ENCODE assay signal across 9 cellular contexts in genomic region chr1:185154912-185155513, GRCh38. TPM values are rescaled to one million over a fixed set of nuclear protein-coding genes. Genes with fewer than 3 reads are reported as not detected.
A peak's percentile ranks its signal among the peaks of the same experiment; 100 is the strongest.
DNase-seq lines count a peak whose midpoint lies in the region; ATAC-seq and TF ChIP-seq lines count a peak whose summit lies in the region.
"Had no signal": no experiment of that assay in that cellular context is flagged by ENCODE, and none has a peak within 500 bp of the region (broad histone marks: within the 10 kb centered on the region; RNA-seq: fewer than 3 reads in every experiment).

No MANE protein-coding gene starts in this region.

- peaks cover 31% of the 10 kb centered on the region for H3K36me3 Mint-ChIP-seq in activated T-cell treated with anti-CD3 and anti-CD28 coated beads, Interleukin-2, amount 50 U/mL, for 24 hours (ENCODE audit: low read depth)
- peaks cover 36% of the 10 kb centered on the region for H3K36me3 Mint-ChIP-seq in activated B cell treated with CpG ODN at 0.5 μM for 24 hours (ENCODE audit: low read depth)

- H4K20me1 ChIP-seq in hepatocyte (ENCODE audit: insufficient read depth, poor library complexity, severe bottlenecking): no peaks in the 10 kb centered on the region

- H3K27me3 Mint-ChIP-seq in activated T-cell treated with anti-CD3 and anti-CD28 coated beads, Interleukin-2, amount 50 U/mL, for 24 hours: no peaks in the 10 kb centered on the region
- no peaks in the 10 kb centered on the region for H3K27me3 Mint-ChIP-seq in activated B cell treated with CpG ODN at 0.5 μM for 24 hours

- H3K9me2 ChIP-seq in hepatocyte (replicated peaks; ENCODE audit: insufficient read depth): no peaks in the 10 kb centered on the region

- ATAC-seq in activated B cell treated with CpG ODN at 0.5 μM for 24 hours (ENCODE audit: low read depth): no peak
- no peak for ATAC-seq in thoracic aorta (ENCODE audit: insufficient number of reproducible peaks, low FRiP score, low read depth)
- no peak for ATAC-seq in HG03565 (IDR thresholded peaks at IDR 0.05; ENCODE audit: unreplicated experiment)

- 32% methylated on average over 2 of the region's 2 CpGs for WGBS in hepatocyte (ENCODE audit: low lambda C conversion rate, missing lambda C conversion rate)

- H3K27ac ChIP-seq in hepatocyte: peak overlapping the region; percentile 96
- peak overlapping the region; percentile 99 for H3K27ac ChIP-seq in thoracic aorta

- no peak overlapping the region for H2AFZ ChIP-seq in hepatocyte

- H3K4me1 ChIP-seq in hepatocyte (ENCODE audit: insufficient read depth) (peaks cover 26% of the 10 kb centered on the region), thoracic aorta (ENCODE audit: control insufficient read depth in 1 of 2, low read depth in 2 of 2) (peaks cover 27 to 33% of the 10 kb centered on the region in 2 donors)

- no peaks in the 10 kb centered on the region for H3K36me3 ChIP-seq in hepatocyte (replicated peaks; ENCODE audit: insufficient read depth, low read depth)
- H3K36me3 ChIP-seq in thoracic aorta: peaks cover 2% of the 10 kb centered on the region

- H3K4me3 Mint-ChIP-seq in activated T-cell treated with anti-CD3 and anti-CD28 coated beads, Interleukin-2, amount 50 U/mL, for 24 hours: peak overlapping the region; percentile 92
- H3K4me3 Mint-ChIP-seq in activated B cell treated with CpG ODN at 0.5 μM for 24 hours: peak overlapping the region; percentile 99

- intact Hi-C loops in activated B cell treated with CpG ODN at 0.5 μM for 24 hours (cut with micrococcal nuclease): loop anchor here (5.0 to 10.0 kb wide), 2 partner anchors 250 to 1103 kb away; partner anchors contain the start of gene TSEN15

- H3K9me3 ChIP-seq in hepatocyte (ENCODE audit: low read depth): no peaks in the 10 kb centered on the region
- H3K9me3 ChIP-seq in thoracic aorta: no peaks in the 10 kb centered on the region
- H3K9me3 ChIP-seq: SJSA1 had no signal

- CTCF ChIA-PET in activated B cell treated with CpG ODN at 0.5 μM for 24 hours (lab: Charles Lee): interaction anchor here (0.6 to 5.4 kb wide), 4 partner anchors 14 to 565 kb away, joined by 3 to 42 read pairs (median 5); partner anchors contain the start of gene IVNS1ABP

- H3K27me3 ChIP-seq in hepatocyte (no peaks in the 10 kb centered on the region), thoracic aorta (replicated peaks; ENCODE audit: insufficient read depth) (no peaks in the 10 kb centered on the region)
- H3K27me3 ChIP-seq: SJSA1 had no signal

- TF ChIP-seq CTCF in activated B cell treated with CpG ODN at 0.5 μM for 24 hours (IDR thresholded peaks at IDR 0.05) (no peak), hepatocyte (IDR thresholded peaks at IDR 0.05; ENCODE audit: poor library complexity) (no peak), thoracic aorta (IDR thresholded peaks at IDR 0.05) (no peak)

- no peaks in the 10 kb centered on the region for H3K9me3 Mint-ChIP-seq in activated T-cell treated with anti-CD3 and anti-CD28 coated beads, Interleukin-2, amount 50 U/mL, for 24 hours
- no peaks in the 10 kb centered on the region for H3K9me3 Mint-ChIP-seq in activated B cell treated with CpG ODN at 0.5 μM for 24 hours

- H3K4me1 Mint-ChIP-seq in activated T-cell treated with anti-CD3 and anti-CD28 coated beads, Interleukin-2, amount 50 U/mL, for 24 hours (ENCODE audit: low read depth): peaks cover 60% of the 10 kb centered on the region
- peaks cover 48% of the 10 kb centered on the region for H3K4me1 Mint-ChIP-seq in activated B cell treated with CpG ODN at 0.5 μM for 24 hours

- no peak for DNase-seq in activated T-cell treated with anti-CD3 and anti-CD28 coated beads, Interleukin-2, amount 50 U/mL, for 24 hours
- DNase-seq in activated T-cell treated with anti-CD3 and anti-CD28 coated beads, Interleukin-2, amount 50 U/mL, for 48 hours: no peak
- DNase-seq in activated B cell treated with CpG ODN at 0.5 μM for 24 hours: no peak
- peak; percentile 5 for DNase-seq in hepatocyte (ENCODE audit: low spot score)
- DNase-seq in thoracic aorta (ENCODE audit: low spot score): no peak
- DNase-seq in NCI-H1436 (lab: John Stamatoyannopoulos, UW): no peak
- DNase-seq in NCI-H2081 treated with DMSO at 0.1 percent for 48 hours (lab: John Stamatoyannopoulos, UW): no peak

- peak overlapping the region; percentile 65 for H3K4me3 ChIP-seq in hepatocyte
- H3K4me3 ChIP-seq in thoracic aorta: peak overlapping the region; percentile 95

- peak overlapping the region; percentile 99 for H3K27ac Mint-ChIP-seq in activated T-cell treated with anti-CD3 and anti-CD28 coated beads, Interleukin-2, amount 50 U/mL, for 24 hours
- H3K27ac Mint-ChIP-seq in activated B cell treated with CpG ODN at 0.5 μM for 24 hours: peak overlapping the region; percentile 100

- POLR2A ChIA-PET in activated B cell treated with CpG ODN at 0.5 μM for 24 hours (lab: Charles Lee): interaction anchor here (3.0 to 3.7 kb wide), 3 partner anchors 15 to 162 kb away, joined by 12 to 40 read pairs (median 37); partner anchors contain the start of genes IVNS1ABP and RNF2

- peaks cover 50% of the 10 kb centered on the region for H3K79me2 ChIP-seq in hepatocyte

- H3K4me2 ChIP-seq in hepatocyte: peak overlapping the region; percentile 83

RNA-seq across cellular contexts. Expression of gene TRMT1L, which starts 1.7 kb away (rescaled TPM):
- 20.0 and 23.9 TPM in 2 replicates for total RNA-seq in activated B cell treated with CpG ODN at 0.5 μM for 24 hours
- 23.1 and 29.2 TPM in 2 replicates for total RNA-seq in hepatocyte
- polyA plus RNA-seq in hepatocyte: 11.1 and 12.3 TPM in 2 replicates
- 10 to 100 TPM in 1 of 2 donors, 1 to 10 TPM in 1; 5.4 to 18.7 TPM for total RNA-seq in thoracic aorta

RNA-seq across cellular contexts. Expression of gene SWT1, which starts 2.0 kb away (rescaled TPM):
- total RNA-seq in activated B cell treated with CpG ODN at 0.5 μM for 24 hours: 4.9 and 5.5 TPM in 2 replicates
- 9.5 and 9.6 TPM in 2 replicates for total RNA-seq in hepatocyte
- 3.4 and 5.3 TPM in 2 replicates for polyA plus RNA-seq in hepatocyte
- 1 to 10 TPM; 5.1 to 9.2 TPM for total RNA-seq in thoracic aorta
